Comparison of ENCODE assay signal across 11 cellular contexts in the genomic region with DNA sequence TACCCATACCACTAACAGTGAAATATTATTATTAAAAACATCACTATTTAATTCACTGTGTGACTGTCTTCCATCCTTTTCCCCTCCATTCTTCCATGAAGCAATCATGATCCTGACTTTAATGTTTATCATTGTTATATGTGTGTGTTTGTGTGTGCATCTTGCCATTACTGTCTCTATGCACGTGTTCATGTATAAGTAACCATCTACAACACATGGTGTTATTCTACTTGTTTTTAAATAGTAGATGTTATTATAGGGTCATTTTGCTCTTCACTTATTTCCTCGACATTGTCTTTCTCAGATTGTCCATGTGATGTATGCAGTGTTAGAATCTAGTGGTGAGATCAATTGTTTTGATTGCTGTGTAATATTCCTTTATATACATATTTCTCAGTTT.
"Had no signal": no experiment of that assay in that cellular context is flagged by ENCODE, and none has a peak within 500 bp of the region (broad histone marks: within the 10 kb centered on the region; RNA-seq: fewer than 3 reads in every experiment).

No MANE protein-coding gene starts in this region.

- H2AFZ ChIP-seq: GM23248, GM23338 had no signal

- H3K4me3 ChIP-seq: GM23248, GM23338, HAP-1 had no signal

- H3K9ac ChIP-seq: GM23248 had no signal

- H3K27ac ChIP-seq: GM23248 had no signal

- H3K4me2 ChIP-seq: GM23338 had no signal

- ATAC-seq: GM23338, HCT116 had no signal

- H3K9me3 ChIP-seq: HAP-1 had no signal

- FAIRE-seq: H1, H54 had no signal

- DNase-seq: GM23248, GOT3, H7, H9, HCEC 1CT, HFFc6 had no signal

- H3K36me3 ChIP-seq: HAP-1 had no signal
